In genomic region chr22:39405346-39406085, GRCh38 we compare ENCODE assay signal across 11 cellular contexts. TPM values are rescaled to one million over a fixed set of nuclear protein-coding genes. Genes with fewer than 3 reads are reported as not detected.
DNase-seq lines count a peak whose midpoint lies in the region; FAIRE-seq and TF ChIP-seq lines count a peak whose summit lies in the region.
"Had no signal": no experiment of that assay in that cellular context is flagged by ENCODE, and none has a peak within 500 bp of the region (broad histone marks: within the 10 kb centered on the region; RNA-seq: fewer than 3 reads in every experiment).

No MANE protein-coding gene starts in this region.

- FAIRE-seq in endothelial cell of umbilical vein (lab: Jason Lieb, UNC) = no peak
- FAIRE-seq: A549, small intestine had no signal

- no peak overlapping the region for H3K9ac ChIP-seq in endothelial cell of umbilical vein (replicated peaks; ENCODE audit: extremely low read depth, insufficient read depth, low read length)
- peak overlapping the region; percentile 37 for H3K9ac ChIP-seq in neural progenitor cell

- H3K4me1 ChIP-seq in endothelial cell of umbilical vein (ENCODE audit: control insufficient read depth, extremely low read depth, insufficient read depth, low read length) (peaks cover 2% of the 10 kb centered on the region), neural progenitor cell (peaks cover 6% of the 10 kb centered on the region)

- no peak overlapping the region for H3K27ac ChIP-seq in endothelial cell of umbilical vein (ENCODE audit: insufficient read depth, low read depth, low read length)
- no peak overlapping the region for H3K27ac ChIP-seq in neural progenitor cell
- H3K27ac ChIP-seq in temporal lobe (ENCODE audit: low read depth, low read length) = peak overlapping the region; percentile 80
- H3K27ac ChIP-seq: A549 had no signal

- no TSS peak for BruUV-seq in endothelial cell of umbilical vein (replicated peaks; lab: Mats Ljungman, UMichigan)

- H3K36me3 Mint-ChIP-seq in activated CD4-positive, alpha-beta T cell treated with anti-CD3 and anti-CD28 coated beads, Interleukin-2, amount 10 ng/mL, durations not matched to agents 7 days and 5 days (ENCODE audit: low read depth) = peaks cover 68% of the 10 kb centered on the region
- H3K36me3 Mint-ChIP-seq in neural progenitor cell = peaks cover 15% of the 10 kb centered on the region

- peaks cover 67% of the 10 kb centered on the region for H3K4me1 Mint-ChIP-seq in activated CD4-positive, alpha-beta T cell treated with anti-CD3 and anti-CD28 coated beads, Interleukin-2, amount 10 ng/mL, durations not matched to agents 7 days and 5 days
- peaks cover 24% of the 10 kb centered on the region for H3K4me1 Mint-ChIP-seq in neural progenitor cell

- CTCF ChIA-PET in activated CD4-positive, alpha-beta T cell treated with anti-CD3 and anti-CD28 coated beads, Interleukin-2, amount 10 ng/mL, durations not matched to agents 7 days and 5 days (lab: Charles Lee) = interaction anchor here (0.6 to 0.9 kb wide), 2 partner anchors 18 to 54 kb away, joined by 4 to 6 read pairs; no protein-coding TSS in a partner anchor
- CTCF ChIA-PET in endothelial cell of umbilical vein (lab: Charles Lee) = no interaction called here

- H3K27me3 Mint-ChIP-seq in activated CD4-positive, alpha-beta T cell treated with anti-CD3 and anti-CD28 coated beads, Interleukin-2, amount 10 ng/mL, durations not matched to agents 7 days and 5 days = no peaks in the 10 kb centered on the region
- H3K27me3 Mint-ChIP-seq in neural progenitor cell (ENCODE audit: insufficient read depth, low read depth) = peaks cover 5% of the 10 kb centered on the region

- H3K27me3 ChIP-seq in endothelial cell of umbilical vein (ENCODE audit: control insufficient read depth in 2 of 2, insufficient read depth in 2 of 2, low read length in 2 of 2) = no peaks in the 10 kb centered on the region
- no peaks in the 10 kb centered on the region for H3K27me3 ChIP-seq in neural progenitor cell

- H3F3A ChIP-seq in neural progenitor cell (ENCODE audit: low read depth) = no peaks in the 10 kb centered on the region

- H3K79me2 ChIP-seq in endothelial cell of umbilical vein (ENCODE audit: control insufficient read depth, insufficient read depth, low read length) (peaks cover 9% of the 10 kb centered on the region), neural progenitor cell (ENCODE audit: low read depth) (peaks cover 52% of the 10 kb centered on the region)

- no peak for TF ChIP-seq POLR2A in endothelial cell of umbilical vein (IDR thresholded peaks at IDR 0.05; ENCODE audit: low read depth, low read length)

- H3K36me3 ChIP-seq in endothelial cell of umbilical vein (ENCODE audit: control insufficient read depth in 2 of 2, extremely low read depth in 1 of 2, insufficient read depth in 2 of 2, low read length in 2 of 2) (no peaks in the 10 kb centered on the region), neural progenitor cell (no peaks in the 10 kb centered on the region)

- H4K20me1 ChIP-seq in endothelial cell of umbilical vein (replicated peaks; ENCODE audit: control insufficient read depth, extremely low read depth, insufficient read depth, low read length) (no peaks in the 10 kb centered on the region), neural progenitor cell (ENCODE audit: low read depth) (peaks cover 14% of the 10 kb centered on the region)

- no peaks in the 10 kb centered on the region for H3K9me3 Mint-ChIP-seq in activated CD4-positive, alpha-beta T cell treated with anti-CD3 and anti-CD28 coated beads, Interleukin-2, amount 10 ng/mL, durations not matched to agents 7 days and 5 days
- H3K9me3 Mint-ChIP-seq in neural progenitor cell = no peaks in the 10 kb centered on the region

- H3K4me3 ChIP-seq in endothelial cell of umbilical vein (replicated peaks in 1 of 3; ENCODE audit: insufficient read depth in 1 of 3, low read depth in 1 of 3, low read length in 3 of 3) (no peak overlapping the region), neural progenitor cell (no peak overlapping the region)
- H3K4me3 ChIP-seq: A549 had no signal

- dilution Hi-C loops in endothelial cell of umbilical vein (cut with MboI; ENCODE audit: extremely low pct_ligation_motif_present, low sequenced_read_pairs) = no loop called here

- no peak overlapping the region for H2AFZ ChIP-seq in endothelial cell of umbilical vein (ENCODE audit: low read depth, low read length)
- H2AFZ ChIP-seq in neural progenitor cell (replicated peaks) = no peak overlapping the region

- H3K4me3 Mint-ChIP-seq in activated CD4-positive, alpha-beta T cell treated with anti-CD3 and anti-CD28 coated beads, Interleukin-2, amount 10 ng/mL, durations not matched to agents 7 days and 5 days = no peak overlapping the region
- H3K4me3 Mint-ChIP-seq in neural progenitor cell = no peak overlapping the region

- H3K9me3 ChIP-seq in endothelial cell of umbilical vein (replicated peaks; ENCODE audit: control insufficient read depth, insufficient read depth, low read length) = no peaks in the 10 kb centered on the region
- no peaks in the 10 kb centered on the region for H3K9me3 ChIP-seq in neural progenitor cell (ENCODE audit: low read depth)
- H3K9me3 ChIP-seq: A549 had no signal

- no peak for TF ChIP-seq CTCF in endothelial cell of umbilical vein (IDR thresholded peaks at IDR 0.05; ENCODE audit: extremely low read depth in 1 of 2, insufficient read depth in 1 of 2, low read depth in 1 of 2, low read length in 2 of 2)
- no peak for TF ChIP-seq CTCF in neural progenitor cell (IDR thresholded peaks at IDR 0.05)

- DNase-seq in activated CD4-positive, alpha-beta T cell treated with anti-CD3 and anti-CD28 coated beads for 4 hours = peak; percentile 36 to 50
- DNase-seq in activated CD4-positive, alpha-beta T cell treated with anti-CD3 and anti-CD28 coated beads, Interleukin-2, amount 10 ng/mL, durations not matched to agents 7 days and 5 days = no peak
- peak; percentile 35 for DNase-seq in endothelial cell of umbilical vein (ENCODE audit: low read depth, low spot score)
- peak; percentile 18 for DNase-seq in neural progenitor cell (ENCODE audit: low spot score)
- no peak for DNase-seq in NCI-H1417 treated with DMSO at 0.1 percent for 48 hours (lab: John Stamatoyannopoulos, UW)
- DNase-seq in foreskin melanocyte = no peak
- no peak for DNase-seq in DMS 273 treated with DMSO at 0.1 percent for 48 hours (lab: John Stamatoyannopoulos, UW)
- DNase-seq: NCI-H2029, small intestine had no signal

- H3K4me2 ChIP-seq in endothelial cell of umbilical vein (ENCODE audit: insufficient read depth, low read length) = no peak overlapping the region
- no peak overlapping the region for H3K4me2 ChIP-seq in neural progenitor cell
- H3K4me2 ChIP-seq: A549 had no signal

- intact Hi-C loops in endothelial cell of umbilical vein (cut with micrococcal nuclease) = no loop called here

- no peaks in the 10 kb centered on the region for H3K9me1 ChIP-seq in endothelial cell of umbilical vein (replicated peaks; ENCODE audit: control insufficient read depth, extremely low read depth, insufficient read depth, low read length)

- no peak overlapping the region for H3K27ac Mint-ChIP-seq in activated CD4-positive, alpha-beta T cell treated with anti-CD3 and anti-CD28 coated beads, Interleukin-2, amount 10 ng/mL, durations not matched to agents 7 days and 5 days
- peak overlapping the region; percentile 59 for H3K27ac Mint-ChIP-seq in neural progenitor cell

- POLR2A ChIA-PET in activated CD4-positive, alpha-beta T cell treated with anti-CD3 and anti-CD28 coated beads, Interleukin-2, amount 10 ng/mL, durations not matched to agents 7 days and 5 days (lab: Charles Lee) = no interaction called here
- POLR2A ChIA-PET in endothelial cell of umbilical vein (lab: Charles Lee) = no interaction called here

RNA-seq across cellular contexts. Expression of gene TAB1, which starts 5.9 kb away (rescaled TPM):
- 10 to 100 TPM; 36.4 to 40.8 TPM for total RNA-seq in activated CD4-positive, alpha-beta T cell treated with anti-CD3 and anti-CD28 coated beads, Interleukin-2, amount 10 ng/mL, durations not matched to agents 7 days and 5 days
- 18.5 and 22.8 TPM in 2 replicates for total RNA-seq in endothelial cell of umbilical vein
- 29.3 and 31.6 TPM in 2 replicates for polyA plus RNA-seq in endothelial cell of umbilical vein
- polyA plus RNA-seq in endothelial cell of umbilical vein (2011; cell fraction: cytosol; rRNA removed) = 17.6 and 20.1 TPM in 2 replicates
- 18.7 and 20.2 TPM in 2 replicates for polyA plus RNA-seq in endothelial cell of umbilical vein (2011; cell fraction: nucleus; rRNA removed)
- polyA plus RNA-seq in endothelial cell of umbilical vein (2012) = 13.5 and 15.9 TPM in 2 replicates
- 15.8 and 24.2 TPM in 2 replicates for polyA minus RNA-seq in endothelial cell of umbilical vein
- polyA minus RNA-seq in endothelial cell of umbilical vein (2011; cell fraction: cytosol; rRNA and poly(A)+ RNA removed) = 11.2 TPM
- 8.4 and 10.6 TPM in 2 replicates for polyA minus RNA-seq in endothelial cell of umbilical vein (2011; cell fraction: nucleus; rRNA and poly(A)+ RNA removed)
- total RNA-seq in neural progenitor cell (ENCODE audit: low replicate concordance) = 15.8 and 28.7 TPM in 2 replicates
- 15.2 TPM for total RNA-seq in temporal lobe

RNA-seq across cellular contexts. Expression of gene MGAT3, which starts 51.3 kb away (rescaled TPM):
- 10 to 100 TPM; 12.8 to 15.5 TPM for total RNA-seq in activated CD4-positive, alpha-beta T cell treated with anti-CD3 and anti-CD28 coated beads, Interleukin-2, amount 10 ng/mL, durations not matched to agents 7 days and 5 days
- total RNA-seq in endothelial cell of umbilical vein (not detected in 2 replicates), neural progenitor cell (ENCODE audit: low replicate concordance) (7.5 and 18.5 TPM in 2 replicates), temporal lobe (25.6 TPM)
- polyA plus RNA-seq in endothelial cell of umbilical vein = not detected in 2 replicates
- polyA plus RNA-seq in endothelial cell of umbilical vein (2011; cell fraction: cytosol; rRNA removed) = not detected in 2 replicates
- polyA plus RNA-seq in endothelial cell of umbilical vein (2011; cell fraction: nucleus; rRNA removed) = not detected in 2 replicates
- not detected in 2 replicates for polyA plus RNA-seq in endothelial cell of umbilical vein (2012)
- polyA minus RNA-seq in endothelial cell of umbilical vein = 0.17 and 0.29 TPM in 2 replicates
- polyA minus RNA-seq in endothelial cell of umbilical vein (2011; cell fraction: cytosol; rRNA and poly(A)+ RNA removed) = not detected
- polyA minus RNA-seq in endothelial cell of umbilical vein (2011; cell fraction: nucleus; rRNA and poly(A)+ RNA removed) = not detected in 2 replicates

RNA-seq across cellular contexts. Expression of gene SYNGR1, which starts 55.7 kb away (rescaled TPM):
- under 1 TPM; 0.42 to 0.77 TPM for total RNA-seq in activated CD4-positive, alpha-beta T cell treated with anti-CD3 and anti-CD28 coated beads, Interleukin-2, amount 10 ng/mL, durations not matched to agents 7 days and 5 days
- total RNA-seq in endothelial cell of umbilical vein = 3.7 and 3.8 TPM in 2 replicates
- polyA plus RNA-seq in endothelial cell of umbilical vein = 10.2 and 16.5 TPM in 2 replicates
- polyA plus RNA-seq in endothelial cell of umbilical vein (2011; cell fraction: cytosol; rRNA removed) = 4.1 and 8.8 TPM in 2 replicates
- polyA plus RNA-seq in endothelial cell of umbilical vein (2011; cell fraction: nucleus; rRNA removed) = 7.7 and 13.1 TPM in 2 replicates
- 7.7 and 11.3 TPM in 2 replicates for polyA plus RNA-seq in endothelial cell of umbilical vein (2012)
- 2.4 and 3.5 TPM in 2 replicates for polyA minus RNA-seq in endothelial cell of umbilical vein
- 5.1 TPM for polyA minus RNA-seq in endothelial cell of umbilical vein (2011; cell fraction: cytosol; rRNA and poly(A)+ RNA removed)
- 2.1 and 5.6 TPM in 2 replicates for polyA minus RNA-seq in endothelial cell of umbilical vein (2011; cell fraction: nucleus; rRNA and poly(A)+ RNA removed)
- total RNA-seq in neural progenitor cell (ENCODE audit: low replicate concordance) = 11.0 and 26.9 TPM in 2 replicates
- 53.8 TPM for total RNA-seq in temporal lobe

Comparison
In these comparisons a context has a peak if more than half of its experiments do, and no peak if none do; other contexts are left out.
1. DNase-seq: peak in activated CD4-positive, alpha-beta T cell treated with anti-CD3 and anti-CD28 coated beads for 4 hours (2 of 2), endothelial cell of umbilical vein (single experiment) and neural progenitor cell (single experiment); none in activated CD4-positive, alpha-beta T cell treated with anti-CD3 and anti-CD28 coated beads, Interleukin-2, amount 10 ng/mL, durations not matched to agents 7 days and 5 days (single experiment), NCI-H1417 treated with DMSO at 0.1 percent for 48 hours (single experiment), foreskin melanocyte (single experiment) and DMS 273 treated with DMSO at 0.1 percent for 48 hours (single experiment).